In the genomic region with DNA sequence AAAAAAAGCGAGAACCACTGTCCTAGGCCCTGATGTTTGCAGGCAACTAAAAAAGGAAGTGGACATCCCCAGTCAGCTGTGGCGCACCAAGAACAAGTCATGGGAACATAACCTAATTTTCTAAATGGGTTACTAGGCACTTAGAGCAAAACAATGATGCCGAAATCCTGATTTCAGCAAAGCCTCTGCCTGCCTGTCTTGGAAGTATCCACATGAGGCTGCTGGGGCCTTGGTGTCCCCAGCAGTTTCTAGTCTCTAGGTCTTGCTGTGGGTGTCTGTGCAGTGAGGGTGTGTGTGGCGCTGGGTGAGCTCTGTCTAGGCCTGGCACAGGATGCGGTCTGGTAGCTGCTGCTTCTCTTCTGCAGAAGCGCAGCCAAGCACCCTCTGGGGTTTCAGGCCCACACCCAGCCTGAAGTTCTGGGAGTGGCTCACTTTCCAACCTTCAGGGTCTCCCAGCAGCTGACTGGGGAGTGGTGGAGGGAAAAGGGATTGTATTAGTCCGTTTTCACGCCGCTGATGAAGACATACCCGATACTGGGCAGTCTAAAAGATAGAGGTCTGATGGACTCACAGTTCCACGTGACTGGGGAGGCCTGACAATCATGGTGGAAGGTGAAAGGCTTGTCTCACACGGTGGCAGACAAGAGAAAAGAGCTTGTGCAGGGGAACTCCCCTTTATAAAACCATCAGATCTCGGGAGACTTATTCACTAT, we compare ENCODE assay signal across 11 cellular contexts. TPM values are rescaled to one million over a fixed set of nuclear protein-coding genes. Genes with fewer than 3 reads are reported as not detected.
DNase-seq lines count a peak whose midpoint lies in the region; ATAC-seq, FAIRE-seq and TF ChIP-seq lines count a peak whose summit lies in the region.
"Had no signal": no experiment of that assay in that cellular context is flagged by ENCODE, and none has a peak within 500 bp of the region (broad histone marks: within the 10 kb centered on the region; RNA-seq: fewer than 3 reads in every experiment).

No MANE protein-coding gene starts in this region.

- intact Hi-C loops in activated CD4-positive, alpha-beta T cell treated with anti-CD3 and anti-CD28 coated beads, Interleukin-2, amount 10 ng/mL, durations not matched to agents 24 days and 14 days (cut with micrococcal nuclease): no loop called here
- intact Hi-C loops in dorsolateral prefrontal cortex (cut with DNase I): no loop called here

- DNase-seq in activated CD4-positive, alpha-beta T cell treated with anti-CD3 and anti-CD28 coated beads, Interleukin-2, amount 10 ng/mL, durations not matched to agents 24 days and 14 days: peak; percentile 79
- peak in 3 of 10 donors; percentile 21 to 47 (median 42) for DNase-seq in dorsolateral prefrontal cortex
- peak; percentile 39 for DNase-seq in stimulated activated CD8-positive, alpha-beta memory T cell treated with anti-CD3 and anti-CD28 coated beads, Interleukin-12 subunit alpha, Interleukin-12 subunit beta, amount 100 ng/mL, for 1 hour (ENCODE audit: low read depth)
- DNase-seq in NCI-H748 treated with DMSO at 0.1 percent for 48 hours (lab: John Stamatoyannopoulos, UW): no peak
- DNase-seq in NCI-H2171 treated with DMSO at 0.1 percent for 48 hours (lab: John Stamatoyannopoulos, UW): no peak
- no peak for DNase-seq in amniotic stem cell (lab: John Stamatoyannopoulos, UW)
- DNase-seq in H54 (ENCODE audit: insufficient read length, low spot score): no peak

- H3K27ac ChIP-seq in dorsolateral prefrontal cortex: peak overlapping the region in 36 of 59 donors; percentile 1 to 66 (median 37)
- H3K27ac ChIP-seq: HL-60 had no signal

- peak; percentile 69 for ATAC-seq in GM19397 (IDR thresholded peaks at IDR 0.05; ENCODE audit: unreplicated experiment)

- TF ChIP-seq CTCF in dorsolateral prefrontal cortex (IDR thresholded peaks at IDR 0.05 in 54 of 56, conservative IDR thresholded peaks at IDR 0.05 in 2 of 56; ENCODE audit: low read depth in 1 of 56, partially characterized antibody in 56 of 56): no peak

- H3K4me3 ChIP-seq in dorsolateral prefrontal cortex: no peak overlapping the region

- H3K27ac Mint-ChIP-seq in activated CD4-positive, alpha-beta T cell treated with anti-CD3 and anti-CD28 coated beads, Interleukin-2, amount 10 ng/mL, durations not matched to agents 24 days and 14 days: peak overlapping the region; percentile 61

- no peak overlapping the region for H3K4me3 Mint-ChIP-seq in activated CD4-positive, alpha-beta T cell treated with anti-CD3 and anti-CD28 coated beads, Interleukin-2, amount 10 ng/mL, durations not matched to agents 24 days and 14 days

- no peaks in the 10 kb centered on the region for H3K9me3 Mint-ChIP-seq in activated CD4-positive, alpha-beta T cell treated with anti-CD3 and anti-CD28 coated beads, Interleukin-2, amount 10 ng/mL, durations not matched to agents 24 days and 14 days

- no peak for TF ChIP-seq POLR2A in H54 (IDR thresholded peaks at IDR 0.05; ENCODE audit: low read depth, low read length)

- peaks cover 9% of the 10 kb centered on the region for H3K36me3 Mint-ChIP-seq in activated CD4-positive, alpha-beta T cell treated with anti-CD3 and anti-CD28 coated beads, Interleukin-2, amount 10 ng/mL, durations not matched to agents 24 days and 14 days (ENCODE audit: low read depth)

- H3K4me1 Mint-ChIP-seq in activated CD4-positive, alpha-beta T cell treated with anti-CD3 and anti-CD28 coated beads, Interleukin-2, amount 10 ng/mL, durations not matched to agents 24 days and 14 days: peaks cover 7% of the 10 kb centered on the region

- no peak for FAIRE-seq in H54 (lab: Jason Lieb, UNC)

- H3K27me3 ChIP-seq in dorsolateral prefrontal cortex: no peaks in the 10 kb centered on the region

- no peaks in the 10 kb centered on the region for H3K27me3 Mint-ChIP-seq in activated CD4-positive, alpha-beta T cell treated with anti-CD3 and anti-CD28 coated beads, Interleukin-2, amount 10 ng/mL, durations not matched to agents 24 days and 14 days

RNA-seq across cellular contexts. Expression of a gene that starts 21.1 kb away (rescaled TPM):
- not detected in 2 replicates for total RNA-seq in activated CD4-positive, alpha-beta T cell treated with anti-CD3 and anti-CD28 coated beads, Interleukin-2, amount 10 ng/mL, durations not matched to agents 24 days and 14 days
- total RNA-seq in dorsolateral prefrontal cortex: 10 to 100 TPM in 84 of 120 experiments, 1 to 10 TPM in 36; 1.8 to 35.0 (median 12.2) TPM
- total RNA-seq: mononuclear cell, RPMI7951 had no signal

Comparison
In these comparisons a context has a peak if more than half of its experiments do, and no peak if none do; other contexts are left out.
1. DNase-seq: peak in activated CD4-positive, alpha-beta T cell treated with anti-CD3 and anti-CD28 coated beads, Interleukin-2, amount 10 ng/mL, durations not matched to agents 24 days and 14 days (single experiment) and stimulated activated CD8-positive, alpha-beta memory T cell treated with anti-CD3 and anti-CD28 coated beads, Interleukin-12 subunit alpha, Interleukin-12 subunit beta, amount 100 ng/mL, for 1 hour (single experiment); none in NCI-H748 treated with DMSO at 0.1 percent for 48 hours (single experiment), NCI-H2171 treated with DMSO at 0.1 percent for 48 hours (single experiment), amniotic stem cell (single experiment) and H54 (single experiment).